14 cellular contexts compared by ENCODE assay signal in the genomic region with DNA sequence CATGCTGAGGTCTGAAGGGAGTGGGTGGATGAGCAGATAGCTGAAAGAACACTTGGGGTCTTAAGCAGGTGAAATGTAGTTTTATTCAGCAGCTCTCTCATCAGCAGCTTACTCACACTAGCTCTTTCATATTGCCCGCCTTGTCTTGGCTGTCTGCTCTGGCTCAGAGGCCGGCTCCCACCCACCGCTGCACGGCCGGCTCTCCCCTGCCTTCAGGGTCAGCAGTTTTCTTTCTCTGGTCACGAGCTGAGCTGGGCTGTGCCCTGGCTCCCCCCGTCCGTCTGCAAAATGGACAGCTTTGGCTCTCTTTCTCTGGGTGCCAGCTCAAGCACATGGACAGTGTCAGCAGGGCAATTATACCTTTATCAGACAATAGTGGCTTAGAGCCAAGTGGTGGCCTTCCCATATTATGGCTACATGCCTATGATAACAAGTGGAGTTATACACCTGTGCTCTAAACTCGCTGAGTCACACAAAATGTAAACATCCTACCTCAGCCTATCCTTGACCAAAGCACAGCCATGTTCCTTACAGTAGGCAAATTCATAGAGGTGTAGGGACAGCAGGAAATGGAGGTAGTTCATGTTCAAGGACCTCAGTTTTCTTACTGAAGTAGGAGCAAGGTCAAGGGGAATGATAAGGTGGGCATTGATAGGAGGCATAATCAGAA.
DNase-seq lines count a peak whose midpoint lies in the region; ATAC-seq and TF ChIP-seq lines count a peak whose summit lies in the region.
"Had no signal": no experiment of that assay in that cellular context is flagged by ENCODE, and none has a peak within 500 bp of the region (broad histone marks: within the 10 kb centered on the region; RNA-seq: fewer than 3 reads in every experiment).

No MANE protein-coding gene starts in this region.

- H3K4me1 Mint-ChIP-seq in MCF 10A (ENCODE audit: insufficient read depth, unreplicated experiment), result no peaks in the 10 kb centered on the region
- H3K4me1 Mint-ChIP-seq in activated T-helper 1 cell treated with anti-CD3 and anti-CD28 coated beads, Interleukin-12 subunit alpha, Interleukin-12 subunit beta, Interleukin-2, Interleukin-4 antibody, amounts not matched to agents 30 ng/mL and 10 ng/mL and 1 ng/mL, durations not matched to agents 14 hours and 24 hours and 36 hours (ENCODE audit: low read depth), result no peaks in the 10 kb centered on the region
- H3K4me1 Mint-ChIP-seq: CD4-positive, alpha-beta memory T cell had no signal

- no peaks in the 10 kb centered on the region for H3K36me3 Mint-ChIP-seq in MCF 10A (ENCODE audit: insufficient read depth, unreplicated experiment)
- H3K36me3 Mint-ChIP-seq in activated T-helper 1 cell treated with anti-CD3 and anti-CD28 coated beads, Interleukin-12 subunit alpha, Interleukin-12 subunit beta, Interleukin-2, Interleukin-4 antibody, amounts not matched to agents 30 ng/mL and 10 ng/mL and 1 ng/mL, durations not matched to agents 14 hours and 24 hours and 36 hours (ENCODE audit: low read depth), result no peaks in the 10 kb centered on the region
- H3K36me3 Mint-ChIP-seq: CD4-positive, alpha-beta memory T cell had no signal

- TF ChIP-seq POLR2A in breast epithelium (IDR thresholded peaks at IDR 0.05), result no peak

- no peaks in the 10 kb centered on the region for H3K27me3 Mint-ChIP-seq in MCF 10A (ENCODE audit: insufficient read depth, unreplicated experiment)
- H3K27me3 Mint-ChIP-seq in activated T-helper 1 cell treated with anti-CD3 and anti-CD28 coated beads, Interleukin-12 subunit alpha, Interleukin-12 subunit beta, Interleukin-2, Interleukin-4 antibody, amounts not matched to agents 30 ng/mL and 10 ng/mL and 1 ng/mL, durations not matched to agents 14 hours and 24 hours and 36 hours (ENCODE audit: insufficient read depth), result no peaks in the 10 kb centered on the region
- H3K27me3 Mint-ChIP-seq: CD4-positive, alpha-beta memory T cell had no signal

- DNase-seq in MCF 10A (ENCODE audit: unreplicated experiment) (peak; percentile 28), breast epithelium (ENCODE audit: low spot score in 2 of 2) (no peak), DMS53 treated with DMSO at 0.1 percent for 48 hours (lab: John Stamatoyannopoulos, UW; ENCODE audit: unreplicated experiment) (peak; percentile 60), RPMI8226 (peak; percentile 10), GM10248 (ENCODE audit: extremely low spot score) (no peak), left ventricle myocardium superior (no peak)
- no peak for DNase-seq in activated T-helper 1 cell treated with anti-CD3 and anti-CD28 coated beads, Interleukin-12 subunit alpha, Interleukin-12 subunit beta, Interleukin-2, Interleukin-4 antibody, amounts not matched to agents 30 ng/mL and 10 ng/mL and 1 ng/mL, durations not matched to agents 14 hours and 24 hours and 36 hours (ENCODE audit: low spot score)
- DNase-seq: BE2C; CD4-positive, alpha-beta memory T cell; DMS153; GF-D8; HCEC 1CT; HFFc6 had no signal

- CTCF ChIA-PET in MCF 10A (lab: Yijun Ruan, JAX), result interaction anchor here (1.0 kb wide), 1 partner anchor 22 kb away, joined by 4 read pairs; no protein-coding TSS in a partner anchor
- CTCF ChIA-PET in GM10248 (lab: Yijun Ruan, JAX), result interaction anchor here (1.6 kb wide), 1 partner anchor 22 kb away, joined by 4 read pairs; no protein-coding TSS in a partner anchor

- no peaks in the 10 kb centered on the region for H3K36me3 ChIP-seq in breast epithelium

- H3K9me3 Mint-ChIP-seq in MCF 10A (ENCODE audit: unreplicated experiment), result no peaks in the 10 kb centered on the region
- no peaks in the 10 kb centered on the region for H3K9me3 Mint-ChIP-seq in activated T-helper 1 cell treated with anti-CD3 and anti-CD28 coated beads, Interleukin-12 subunit alpha, Interleukin-12 subunit beta, Interleukin-2, Interleukin-4 antibody, amounts not matched to agents 30 ng/mL and 10 ng/mL and 1 ng/mL, durations not matched to agents 14 hours and 24 hours and 36 hours
- H3K9me3 Mint-ChIP-seq: CD4-positive, alpha-beta memory T cell; HFFc6 had no signal

- no peak for TF ChIP-seq CTCF in MCF 10A (IDR thresholded peaks at IDR 0.05; ENCODE audit: unreplicated experiment)
- TF ChIP-seq CTCF in breast epithelium (IDR thresholded peaks at IDR 0.05), result no peak
- TF ChIP-seq CTCF in GM10248 (IDR thresholded peaks at IDR 0.05; ENCODE audit: control extremely low read depth, extremely low read depth, low read depth, missing control alignments), result no peak

- no peaks in the 10 kb centered on the region for H3K4me1 ChIP-seq in breast epithelium
- H3K4me1 ChIP-seq: BE2C had no signal

- intact Hi-C loops in MCF 10A (cut with micrococcal nuclease) (no loop called here), breast epithelium (cut with DNase I; ENCODE audit: low total_unique reads) (loop anchor here (10.0 kb wide), 1 partner anchor 1781 kb away; no protein-coding TSS in a partner anchor), left ventricle myocardium superior (cut with micrococcal nuclease) (no loop called here)
- intact Hi-C loops in activated T-helper 1 cell treated with anti-CD3 and anti-CD28 coated beads, Interleukin-12 subunit alpha, Interleukin-12 subunit beta, Interleukin-2, Interleukin-4 antibody, amounts not matched to agents 30 ng/mL and 10 ng/mL and 1 ng/mL, durations not matched to agents 14 hours and 24 hours and 36 hours (cut with micrococcal nuclease), result no loop called here

- no TSS peak for BruUV-seq in MCF 10A (replicated peaks; lab: Mats Ljungman, UMichigan)

- H3K27ac Mint-ChIP-seq in MCF 10A (ENCODE audit: low read depth, unreplicated experiment), result no peak overlapping the region
- no peak overlapping the region for H3K27ac Mint-ChIP-seq in activated T-helper 1 cell treated with anti-CD3 and anti-CD28 coated beads, Interleukin-12 subunit alpha, Interleukin-12 subunit beta, Interleukin-2, Interleukin-4 antibody, amounts not matched to agents 30 ng/mL and 10 ng/mL and 1 ng/mL, durations not matched to agents 14 hours and 24 hours and 36 hours
- H3K27ac Mint-ChIP-seq: CD4-positive, alpha-beta memory T cell; HFFc6 had no signal

- H3K9me3 ChIP-seq in breast epithelium, result no peaks in the 10 kb centered on the region
- H3K9me3 ChIP-seq: BE2C had no signal

- H3K4me3 ChIP-seq in breast epithelium, result no peak overlapping the region

- POLR2A ChIA-PET in MCF 10A (lab: Yijun Ruan, JAX) (interaction anchor here (0.6 kb wide), 1 partner anchor 431 kb away, joined by 3 read pairs; no protein-coding TSS in a partner anchor), GM10248 (lab: Yijun Ruan, JAX) (no interaction called here)

- no peak overlapping the region for H3K27ac ChIP-seq in breast epithelium
- H3K27ac ChIP-seq: C4-2B had no signal

- no peaks in the 10 kb centered on the region for H3K27me3 ChIP-seq in breast epithelium
- H3K27me3 ChIP-seq: BE2C had no signal

- no peak overlapping the region for H3K4me3 Mint-ChIP-seq in MCF 10A (ENCODE audit: unreplicated experiment)
- H3K4me3 Mint-ChIP-seq in activated T-helper 1 cell treated with anti-CD3 and anti-CD28 coated beads, Interleukin-12 subunit alpha, Interleukin-12 subunit beta, Interleukin-2, Interleukin-4 antibody, amounts not matched to agents 30 ng/mL and 10 ng/mL and 1 ng/mL, durations not matched to agents 14 hours and 24 hours and 36 hours, result no peak overlapping the region
- H3K4me3 Mint-ChIP-seq: CD4-positive, alpha-beta memory T cell; HFFc6 had no signal

- ATAC-seq in left ventricle myocardium superior, result no peak

Comparison
In these comparisons a context has a peak if more than half of its experiments do, and no peak if none do; other contexts are left out.
1. DNase-seq: peak in MCF 10A (single experiment), DMS53 treated with DMSO at 0.1 percent for 48 hours (single experiment) and RPMI8226 (single experiment); none in breast epithelium (0 of 2), activated T-helper 1 cell treated with anti-CD3 and anti-CD28 coated beads, Interleukin-12 subunit alpha, Interleukin-12 subunit beta, Interleukin-2, Interleukin-4 antibody, amounts not matched to agents 30 ng/mL and 10 ng/mL and 1 ng/mL, durations not matched to agents 14 hours and 24 hours and 36 hours (single experiment), GM10248 (single experiment) and left ventricle myocardium superior (single experiment).